ENCODE assay signal across 1 cellular context in the genomic region with DNA sequence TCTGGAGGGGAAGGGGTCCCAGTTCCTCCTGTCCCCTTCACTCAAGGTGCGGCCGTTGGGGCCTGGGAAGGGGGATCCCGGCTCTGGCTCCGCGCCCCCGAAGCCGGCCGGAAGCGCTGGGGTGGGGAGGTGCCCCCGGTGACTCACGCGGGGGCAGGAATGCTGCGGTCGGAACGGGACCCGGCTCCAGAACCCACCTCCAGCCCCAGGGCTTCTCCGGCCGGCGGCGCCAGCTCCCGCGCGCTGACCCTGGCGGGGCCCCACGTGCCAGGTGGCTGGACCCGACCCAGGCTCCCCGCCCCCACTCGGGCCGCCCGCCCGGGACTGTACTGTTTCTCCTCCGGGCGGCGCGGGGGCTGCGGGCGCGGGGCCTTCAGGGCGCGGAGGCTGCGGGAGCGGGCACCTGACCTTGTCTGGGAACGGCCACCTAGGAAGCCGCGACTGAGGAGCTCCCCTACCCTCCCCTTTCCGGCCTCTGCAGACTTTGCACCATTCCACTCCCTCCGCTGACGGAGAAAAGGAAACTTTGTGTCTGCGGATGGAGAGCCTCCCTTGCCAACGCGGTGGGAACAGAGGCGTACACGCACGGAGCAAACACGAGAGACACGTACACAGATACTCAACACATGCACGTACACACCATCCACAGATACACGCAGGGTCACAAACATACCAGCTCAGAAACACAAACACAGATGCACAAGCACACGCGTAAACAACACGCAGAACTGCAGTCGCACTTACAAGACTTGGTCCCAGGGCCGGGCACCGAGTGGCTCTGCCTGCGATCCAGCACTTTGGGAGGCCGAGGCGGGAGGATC.
TF ChIP-seq lines count a peak whose summit lies in the region.

No MANE protein-coding gene starts in this region.

TF ChIP-seq in HepG2, 621 proteins besides CTCF, POLR2A, EP300 and RAD21 (continued from another document and continues in another):
- TF ChIP-seq HNF1B (CRISPR knock-in tag; IDR thresholded peaks at IDR 0.05) = peak; percentile 73
- peak; percentile 70 for TF ChIP-seq HIC2 (CRISPR knock-in tag; IDR thresholded peaks at IDR 0.05; ENCODE audit: low read depth)
- no peak for TF ChIP-seq SIX1 (CRISPR knock-in tag; IDR thresholded peaks at IDR 0.05; ENCODE audit: borderline replicate concordance)
- no peak for TF ChIP-seq ZNF670 (CRISPR knock-in tag; IDR thresholded peaks at IDR 0.05; ENCODE audit: borderline replicate concordance)
- TF ChIP-seq ELK4 (CRISPR knock-in tag; IDR thresholded peaks at IDR 0.05; ENCODE audit: borderline replicate concordance) = no peak
- TF ChIP-seq ETV6 (CRISPR knock-in tag; conservative IDR thresholded peaks at IDR 0.05) = 0 out of 2 replicates have a peak, but pooled peaks have one; percentile 48
- TF ChIP-seq, protein P1, sequence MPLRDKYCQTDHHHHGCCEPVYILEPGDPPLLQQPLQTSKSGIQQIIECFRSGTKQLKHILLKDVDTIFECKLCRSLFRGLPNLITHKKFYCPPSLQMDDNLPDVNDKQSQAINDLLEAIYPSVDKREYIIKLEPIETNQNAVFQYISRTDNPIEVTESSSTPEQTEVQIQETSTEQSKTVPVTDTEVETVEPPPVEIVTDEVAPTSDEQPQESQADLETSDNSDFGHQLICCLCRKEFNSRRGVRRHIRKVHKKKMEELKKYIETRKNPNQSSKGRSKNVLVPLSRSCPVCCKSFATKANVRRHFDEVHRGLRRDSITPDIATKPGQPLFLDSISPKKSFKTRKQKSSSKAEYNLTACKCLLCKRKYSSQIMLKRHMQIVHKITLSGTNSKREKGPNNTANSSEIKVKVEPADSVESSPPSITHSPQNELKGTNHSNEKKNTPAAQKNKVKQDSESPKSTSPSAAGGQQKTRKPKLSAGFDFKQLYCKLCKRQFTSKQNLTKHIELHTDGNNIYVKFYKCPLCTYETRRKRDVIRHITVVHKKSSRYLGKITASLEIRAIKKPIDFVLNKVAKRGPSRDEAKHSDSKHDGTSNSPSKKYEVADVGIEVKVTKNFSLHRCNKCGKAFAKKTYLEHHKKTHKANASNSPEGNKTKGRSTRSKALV (CRISPR knock-in tag; IDR thresholded peaks at IDR 0.05) = 0 out of 2 replicates have a peak, but pooled peaks have one; percentile 24
- no peak for TF ChIP-seq FOXM1 (CRISPR knock-in tag; IDR thresholded peaks at IDR 0.05)
- TF ChIP-seq TGIF2 (CRISPR knock-in tag; IDR thresholded peaks at IDR 0.05) = peak; percentile 79
- TF ChIP-seq CENPT (CRISPR knock-in tag; IDR thresholded peaks at IDR 0.05; ENCODE audit: low read depth) = peak; percentile 75; the same call in 1 of the 2 replicates
- no peak for TF ChIP-seq ZC3H4 (CRISPR knock-in tag; IDR thresholded peaks at IDR 0.05; ENCODE audit: borderline replicate concordance)
- 0 out of 2 replicates have a peak, but pooled peaks have one; percentile 38 for TF ChIP-seq FOXO4 (CRISPR knock-in tag; conservative IDR thresholded peaks at IDR 0.05)
- TF ChIP-seq REL (CRISPR knock-in tag; conservative IDR thresholded peaks at IDR 0.05) = no peak; the same call in 1 of the 2 replicates
- peak; percentile 78; the same call in 1 of the 2 replicates for TF ChIP-seq ATF7-NPFF (CRISPR knock-in tag; IDR thresholded peaks at IDR 0.05; ENCODE audit: low read depth)
- TF ChIP-seq, protein P2, sequence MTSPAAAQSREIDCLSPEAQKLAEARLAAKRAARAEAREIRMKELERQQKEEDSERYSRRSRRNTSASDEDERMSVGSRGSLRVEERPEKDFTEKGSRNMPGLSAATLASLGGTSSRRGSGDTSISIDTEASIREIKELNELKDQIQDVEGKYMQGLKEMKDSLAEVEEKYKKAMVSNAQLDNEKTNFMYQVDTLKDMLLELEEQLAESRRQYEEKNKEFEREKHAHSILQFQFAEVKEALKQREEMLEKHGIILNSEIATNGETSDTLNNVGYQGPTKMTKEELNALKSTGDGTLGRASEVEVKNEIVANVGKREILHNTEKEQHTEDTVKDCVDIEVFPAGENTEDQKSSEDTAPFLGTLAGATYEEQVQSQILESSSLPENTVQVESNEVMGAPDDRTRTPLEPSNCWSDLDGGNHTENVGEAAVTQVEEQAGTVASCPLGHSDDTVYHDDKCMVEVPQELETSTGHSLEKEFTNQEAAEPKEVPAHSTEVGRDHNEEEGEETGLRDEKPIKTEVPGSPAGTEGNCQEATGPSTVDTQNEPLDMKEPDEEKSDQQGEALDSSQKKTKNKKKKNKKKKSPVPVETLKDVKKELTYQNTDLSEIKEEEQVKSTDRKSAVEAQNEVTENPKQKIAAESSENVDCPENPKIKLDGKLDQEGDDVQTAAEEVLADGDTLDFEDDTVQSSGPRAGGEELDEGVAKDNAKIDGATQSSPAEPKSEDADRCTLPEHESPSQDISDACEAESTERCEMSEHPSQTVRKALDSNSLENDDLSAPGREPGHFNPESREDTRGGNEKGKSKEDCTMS (CRISPR knock-in tag; conservative IDR thresholded peaks at IDR 0.05) = no peak
- peak; percentile 85 for TF ChIP-seq BHLHE40 (IDR thresholded peaks at IDR 0.05; ENCODE audit: low read length)
- TF ChIP-seq IKZF4 (CRISPR knock-in tag; IDR thresholded peaks at IDR 0.05; ENCODE audit: borderline replicate concordance, low read depth, not compliant biosample characterization) = no peak
- peak; percentile 92 for TF ChIP-seq ZBTB39 (CRISPR knock-in tag; IDR thresholded peaks at IDR 0.05)
- TF ChIP-seq, protein P3, sequence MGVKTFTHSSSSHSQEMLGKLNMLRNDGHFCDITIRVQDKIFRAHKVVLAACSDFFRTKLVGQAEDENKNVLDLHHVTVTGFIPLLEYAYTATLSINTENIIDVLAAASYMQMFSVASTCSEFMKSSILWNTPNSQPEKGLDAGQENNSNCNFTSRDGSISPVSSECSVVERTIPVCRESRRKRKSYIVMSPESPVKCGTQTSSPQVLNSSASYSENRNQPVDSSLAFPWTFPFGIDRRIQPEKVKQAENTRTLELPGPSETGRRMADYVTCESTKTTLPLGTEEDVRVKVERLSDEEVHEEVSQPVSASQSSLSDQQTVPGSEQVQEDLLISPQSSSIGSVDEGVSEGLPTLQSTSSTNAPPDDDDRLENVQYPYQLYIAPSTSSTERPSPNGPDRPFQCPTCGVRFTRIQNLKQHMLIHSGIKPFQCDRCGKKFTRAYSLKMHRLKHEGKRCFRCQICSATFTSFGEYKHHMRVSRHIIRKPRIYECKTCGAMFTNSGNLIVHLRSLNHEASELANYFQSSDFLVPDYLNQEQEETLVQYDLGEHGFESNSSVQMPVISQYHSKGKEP (CRISPR knock-in tag; IDR thresholded peaks at IDR 0.05) = no peak
- no peak for TF ChIP-seq ZNF839 (CRISPR knock-in tag; IDR thresholded peaks at IDR 0.05; ENCODE audit: borderline replicate concordance)
- 0 out of 2 replicates have a peak, but pooled peaks have one; percentile 11 for TF ChIP-seq ZNF589 (CRISPR knock-in tag; conservative IDR thresholded peaks at IDR 0.05)
- peak; percentile 79 for TF ChIP-seq HNRNPK (IDR thresholded peaks at IDR 0.05; ENCODE audit: low read depth, low read length, poor library complexity, severe bottlenecking)
- 0 out of 2 replicates have a peak, but pooled peaks have one; percentile 25 for TF ChIP-seq CAMTA2 (CRISPR knock-in tag; IDR thresholded peaks at IDR 0.05; ENCODE audit: borderline replicate concordance)
- TF ChIP-seq, protein P4, sequence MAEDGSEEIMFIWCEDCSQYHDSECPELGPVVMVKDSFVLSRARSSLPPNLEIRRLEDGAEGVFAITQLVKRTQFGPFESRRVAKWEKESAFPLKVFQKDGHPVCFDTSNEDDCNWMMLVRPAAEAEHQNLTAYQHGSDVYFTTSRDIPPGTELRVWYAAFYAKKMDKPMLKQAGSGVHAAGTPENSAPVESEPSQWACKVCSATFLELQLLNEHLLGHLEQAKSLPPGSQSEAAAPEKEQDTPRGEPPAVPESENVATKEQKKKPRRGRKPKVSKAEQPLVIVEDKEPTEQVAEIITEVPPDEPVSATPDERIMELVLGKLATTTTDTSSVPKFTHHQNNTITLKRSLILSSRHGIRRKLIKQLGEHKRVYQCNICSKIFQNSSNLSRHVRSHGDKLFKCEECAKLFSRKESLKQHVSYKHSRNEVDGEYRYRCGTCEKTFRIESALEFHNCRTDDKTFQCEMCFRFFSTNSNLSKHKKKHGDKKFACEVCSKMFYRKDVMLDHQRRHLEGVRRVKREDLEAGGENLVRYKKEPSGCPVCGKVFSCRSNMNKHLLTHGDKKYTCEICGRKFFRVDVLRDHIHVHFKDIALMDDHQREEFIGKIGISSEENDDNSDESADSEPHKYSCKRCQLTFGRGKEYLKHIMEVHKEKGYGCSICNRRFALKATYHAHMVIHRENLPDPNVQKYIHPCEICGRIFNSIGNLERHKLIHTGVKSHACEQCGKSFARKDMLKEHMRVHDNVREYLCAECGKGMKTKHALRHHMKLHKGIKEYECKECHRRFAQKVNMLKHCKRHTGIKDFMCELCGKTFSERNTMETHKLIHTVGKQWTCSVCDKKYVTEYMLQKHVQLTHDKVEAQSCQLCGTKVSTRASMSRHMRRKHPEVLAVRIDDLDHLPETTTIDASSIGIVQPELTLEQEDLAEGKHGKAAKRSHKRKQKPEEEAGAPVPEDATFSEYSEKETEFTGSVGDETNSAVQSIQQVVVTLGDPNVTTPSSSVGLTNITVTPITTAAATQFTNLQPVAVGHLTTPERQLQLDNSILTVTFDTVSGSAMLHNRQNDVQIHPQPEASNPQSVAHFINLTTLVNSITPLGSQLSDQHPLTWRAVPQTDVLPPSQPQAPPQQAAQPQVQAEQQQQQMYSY (CRISPR knock-in tag; IDR thresholded peaks at IDR 0.05) = peak; percentile 87
- peak in 1 of 2 experiments; percentile 64; a peak in 2 of 4 replicates for TF ChIP-seq NR2F1 (CRISPR knock-in tag; IDR thresholded peaks at IDR 0.05)
- no peak for TF ChIP-seq ZNF652 (CRISPR knock-in tag; IDR thresholded peaks at IDR 0.05; ENCODE audit: borderline replicate concordance, low read depth)
- no peak for TF ChIP-seq POLR2AphosphoS2 (IDR thresholded peaks at IDR 0.05; ENCODE audit: low read depth, low read length)
- no peak for TF ChIP-seq SP140L (CRISPR knock-in tag; IDR thresholded peaks at IDR 0.05; ENCODE audit: borderline replicate concordance)
- TF ChIP-seq FOSL1 (CRISPR knock-in tag; IDR thresholded peaks at IDR 0.05; ENCODE audit: borderline replicate concordance) = peak; percentile 90
- no peak for TF ChIP-seq JUND (CRISPR knock-in tag; IDR thresholded peaks at IDR 0.05)
- no peak for TF ChIP-seq RELA (CRISPR knock-in tag; IDR thresholded peaks at IDR 0.05)
- TF ChIP-seq SSRP1 (CRISPR knock-in tag; IDR thresholded peaks at IDR 0.05) = peak; percentile 65; the same call in 1 of the 2 replicates
